ENCODE assay signal across 8 cellular contexts in the genomic region with DNA sequence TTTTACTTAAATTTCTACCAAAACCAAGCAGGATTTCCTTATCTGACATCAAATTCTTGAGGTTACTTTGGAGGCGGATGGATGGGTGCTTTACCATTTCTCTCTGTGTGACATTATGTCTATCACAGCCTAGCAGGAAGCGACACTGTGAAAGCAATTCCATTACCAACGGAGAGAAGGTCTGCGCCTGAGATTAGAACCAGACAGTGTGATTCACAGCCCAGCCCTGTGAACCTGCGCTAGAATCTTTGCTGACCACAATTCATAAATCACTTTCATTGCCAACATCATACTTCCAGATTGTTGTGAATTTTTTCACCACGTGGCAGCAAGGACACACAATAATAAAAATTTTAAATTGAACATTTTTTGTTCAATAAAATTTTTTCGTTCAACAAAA.
DNase-seq lines count a peak whose midpoint lies in the region; ATAC-seq lines count a peak whose summit lies in the region.

No MANE protein-coding gene starts in this region.

- peaks cover 3% of the 10 kb centered on the region for H3K9me3 ChIP-seq in MG63

- H3K36me3 ChIP-seq in rectal smooth muscle tissue (ENCODE audit: control insufficient read depth, insufficient read depth, low read length) (no peaks in the 10 kb centered on the region), MG63 (no peaks in the 10 kb centered on the region)

- H3K4me3 ChIP-seq in rectal smooth muscle tissue (ENCODE audit: low read length): no peak overlapping the region
- no peak overlapping the region for H3K4me3 ChIP-seq in MG63

- no peak for ATAC-seq in GM21717 (IDR thresholded peaks at IDR 0.05; ENCODE audit: unreplicated experiment)
- ATAC-seq in HG03378 (IDR thresholded peaks at IDR 0.05; ENCODE audit: unreplicated experiment): no peak

- peak overlapping the region; percentile 3 for H3K27ac ChIP-seq in caudate nucleus (ENCODE audit: low read depth, low read length)
- H3K27ac ChIP-seq in rectal smooth muscle tissue (ENCODE audit: low read depth, low read length): peak overlapping the region; percentile 64

- no peaks in the 10 kb centered on the region for H3K4me1 ChIP-seq in rectal smooth muscle tissue (ENCODE audit: control insufficient read depth, insufficient read depth, low read length)

- H3K27me3 ChIP-seq in rectal smooth muscle tissue (ENCODE audit: control insufficient read depth, insufficient read depth, low read length): no peaks in the 10 kb centered on the region
- no peaks in the 10 kb centered on the region for H3K27me3 ChIP-seq in MG63

- DNase-seq in EL (peak; percentile 91), UCSD-AML1 (lab: John Stamatoyannopoulos, UW; ENCODE audit: unreplicated experiment) (peak; percentile 30), caudate nucleus (lab: John Stamatoyannopoulos, UW) (no peak), DMS79 treated with DMSO at 0.1 percent for 48 hours (lab: John Stamatoyannopoulos, UW) (no peak), MG63 (no peak)

- no peak overlapping the region for H3K9ac ChIP-seq in rectal smooth muscle tissue (ENCODE audit: low read length)

Comparison
In these comparisons a context has a peak if more than half of its experiments do, and no peak if none do; other contexts are left out.
1. DNase-seq: peak in EL (single experiment) and UCSD-AML1 (single experiment); none in caudate nucleus (0 of 61), DMS79 treated with DMSO at 0.1 percent for 48 hours (single experiment) and MG63 (single experiment).